ENCODE assay signal across 20 cellular contexts in the genomic region with DNA sequence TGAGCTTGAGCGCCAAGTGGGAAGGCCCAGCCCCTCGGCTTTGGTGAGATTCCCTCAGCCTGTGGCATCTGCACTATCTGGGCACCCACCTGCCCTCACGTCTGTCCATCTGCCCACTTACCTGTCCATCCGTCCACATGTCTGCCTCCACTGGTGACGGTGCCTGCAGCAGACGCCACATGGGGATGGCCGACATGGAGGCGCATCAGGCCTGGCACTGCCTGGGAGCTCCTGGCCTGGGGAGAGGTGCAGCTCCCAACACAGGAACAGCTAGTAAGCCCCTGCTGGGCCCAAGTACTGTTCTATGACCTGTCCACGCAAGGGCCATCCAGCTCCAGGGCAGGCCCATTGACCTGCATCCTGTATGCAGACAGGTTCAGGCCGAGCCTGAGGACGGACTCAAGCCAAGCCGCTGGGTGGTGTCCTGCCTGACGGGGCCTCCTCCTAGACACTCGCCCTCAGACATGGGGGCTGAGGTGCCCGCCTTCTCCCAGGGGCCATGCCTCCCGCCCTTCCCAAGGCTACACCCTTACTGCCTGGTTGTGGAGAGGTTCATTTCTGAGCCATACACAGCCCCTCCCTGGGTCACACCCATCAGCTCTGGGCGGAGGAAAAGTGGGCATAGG.
DNase-seq lines count a peak whose midpoint lies in the region; ATAC-seq and TF ChIP-seq lines count a peak whose summit lies in the region.
"Had no signal": no experiment of that assay in that cellular context is flagged by ENCODE, and none has a peak within 500 bp of the region (broad histone marks: within the 10 kb centered on the region; RNA-seq: fewer than 3 reads in every experiment).

No MANE protein-coding gene starts in this region.

- TF ChIP-seq POLR2A in suprapubic skin (IDR thresholded peaks at IDR 0.05) (no peak), gastroesophageal sphincter (IDR thresholded peaks at IDR 0.05) (no peak)

- H3K4me3 ChIP-seq in RWPE2 (ENCODE audit: severe bottlenecking) = no peak overlapping the region
- no peak overlapping the region for H3K4me3 ChIP-seq in left lung
- H3K4me3 ChIP-seq in suprapubic skin = no peak overlapping the region
- no peak overlapping the region for H3K4me3 ChIP-seq in gastroesophageal sphincter
- H3K4me3 ChIP-seq: adrenal gland, cardiac muscle cell, PC-9 had no signal

- TF ChIP-seq CTCF in RWPE2 (IDR thresholded peaks at IDR 0.05; ENCODE audit: poor library complexity, severe bottlenecking) (no peak), left lung (IDR thresholded peaks at IDR 0.05) (no peak), suprapubic skin (IDR thresholded peaks at IDR 0.05) (no peak), foreskin keratinocyte (conservative IDR thresholded peaks at IDR 0.05) (no peak), gastroesophageal sphincter (IDR thresholded peaks at IDR 0.05) (no peak)

- H3K9me3 ChIP-seq in RWPE2 (ENCODE audit: severe bottlenecking) = no peaks in the 10 kb centered on the region
- H3K9me3 ChIP-seq in left lung = no peaks in the 10 kb centered on the region
- no peaks in the 10 kb centered on the region for H3K9me3 ChIP-seq in suprapubic skin
- no peaks in the 10 kb centered on the region for H3K9me3 ChIP-seq in gastroesophageal sphincter
- H3K9me3 ChIP-seq: adrenal gland had no signal

- TF ChIP-seq EP300 in suprapubic skin (IDR thresholded peaks at IDR 0.05) (no peak), gastroesophageal sphincter (IDR thresholded peaks at IDR 0.05) (no peak)

- H3K27me3 Mint-ChIP-seq in activated T-cell treated with anti-CD3 and anti-CD28 coated beads, Interleukin-2, amount 50 U/mL, for 24 hours = no peaks in the 10 kb centered on the region
- no peaks in the 10 kb centered on the region for H3K27me3 Mint-ChIP-seq in activated T-cell treated with anti-CD3 and anti-CD28 coated beads, Interleukin-2, amount 50 U/mL, for 72 hours (ENCODE audit: low read depth)

- no peaks in the 10 kb centered on the region for H3K9me3 Mint-ChIP-seq in activated T-cell treated with anti-CD3 and anti-CD28 coated beads, Interleukin-2, amount 50 U/mL, for 24 hours
- no peaks in the 10 kb centered on the region for H3K9me3 Mint-ChIP-seq in activated T-cell treated with anti-CD3 and anti-CD28 coated beads, Interleukin-2, amount 50 U/mL, for 72 hours
- H3K9me3 Mint-ChIP-seq: activated CD4-positive, alpha-beta T cell treated with anti-CD3 and anti-CD28 coated beads, Interleukin-2, amount 10 ng/mL, durations not matched to agents 24 days and 14 days; activated T-cell treated with anti-CD3 and anti-CD28 coated beads, Interleukin-2, amount 50 U/mL, for 4 hours had no signal

- DNase-seq in activated T-cell treated with anti-CD3 and anti-CD28 coated beads, Interleukin-2, amount 50 U/mL, for 24 hours = peak; percentile 25
- no peak for DNase-seq in activated T-cell treated with anti-CD3 and anti-CD28 coated beads, Interleukin-2, amount 50 U/mL, for 72 hours
- DNase-seq in RWPE2 (ENCODE audit: low spot score) (peak; percentile 75), left lung (peak; percentile 25 to 78), suprapubic skin (ENCODE audit: low spot score in 2 of 2) (peak; percentile 56 to 77), KG1 (lab: John Stamatoyannopoulos, UW) (no peak), foreskin keratinocyte (no peak)
- DNase-seq: activated CD4-positive, alpha-beta T cell treated with anti-CD3 and anti-CD28 coated beads, Interleukin-2, amount 10 ng/mL, durations not matched to agents 24 days and 14 days; activated T-cell treated with anti-CD3 and anti-CD28 coated beads, Interleukin-2, amount 50 U/mL, for 4 hours; C1 segment of cervical spinal cord; HFFc6; hippocampal formation; NCI-H1436; NCI-H82; occipital lobe; PC-9 had no signal

- ATAC-seq in activated T-cell treated with anti-CD3 and anti-CD28 coated beads, Interleukin-2, amount 50 U/mL, for 72 hours (replicated peaks in 1 of 2) = no peak
- ATAC-seq in RWPE2 (ENCODE audit: low read depth) (no peak), left lung (no peak), foreskin keratinocyte (no peak), gastroesophageal sphincter (no peak)
- ATAC-seq: activated T-cell treated with anti-CD3 and anti-CD28 coated beads, Interleukin-2, amount 50 U/mL, for 4 hours; SK-N-SH treated with all-trans-retinoic acid at 6 μM for 48 hours had no signal

- 88% methylated on average over 13 of the region's 17 CpGs for WGBS in suprapubic skin
- WGBS in gastroesophageal sphincter (ENCODE audit: low coverage in 1 of 2), 2 donors = 92 to 100% methylated on average over 1 to 7 of the region's 17 CpGs

- peaks cover 35% of the 10 kb centered on the region for H3K4me1 Mint-ChIP-seq in activated T-cell treated with anti-CD3 and anti-CD28 coated beads, Interleukin-2, amount 50 U/mL, for 24 hours (ENCODE audit: low read depth)
- peaks cover 24% of the 10 kb centered on the region for H3K4me1 Mint-ChIP-seq in activated T-cell treated with anti-CD3 and anti-CD28 coated beads, Interleukin-2, amount 50 U/mL, for 72 hours (ENCODE audit: low read depth)

- H3K36me3 Mint-ChIP-seq in activated T-cell treated with anti-CD3 and anti-CD28 coated beads, Interleukin-2, amount 50 U/mL, for 24 hours (ENCODE audit: low read depth) = no peaks in the 10 kb centered on the region
- no peaks in the 10 kb centered on the region for H3K36me3 Mint-ChIP-seq in activated T-cell treated with anti-CD3 and anti-CD28 coated beads, Interleukin-2, amount 50 U/mL, for 72 hours (ENCODE audit: insufficient read depth in 2 of 2)

- H3K4me3 Mint-ChIP-seq in activated T-cell treated with anti-CD3 and anti-CD28 coated beads, Interleukin-2, amount 50 U/mL, for 24 hours = no peak overlapping the region
- H3K4me3 Mint-ChIP-seq in activated T-cell treated with anti-CD3 and anti-CD28 coated beads, Interleukin-2, amount 50 U/mL, for 72 hours = no peak overlapping the region
- H3K4me3 Mint-ChIP-seq: activated CD4-positive, alpha-beta T cell treated with anti-CD3 and anti-CD28 coated beads, Interleukin-2, amount 10 ng/mL, durations not matched to agents 24 days and 14 days; activated T-cell treated with anti-CD3 and anti-CD28 coated beads, Interleukin-2, amount 50 U/mL, for 4 hours; HFFc6 had no signal

- H3K4me1 ChIP-seq in RWPE2 (ENCODE audit: insufficient read depth, poor library complexity, severe bottlenecking) (no peaks in the 10 kb centered on the region), left lung (no peaks in the 10 kb centered on the region), suprapubic skin (peaks cover 10% of the 10 kb centered on the region), foreskin keratinocyte (no peaks in the 10 kb centered on the region), gastroesophageal sphincter (no peaks in the 10 kb centered on the region)
- H3K4me1 ChIP-seq: adrenal gland had no signal

- H3K36me3 ChIP-seq in RWPE2 (ENCODE audit: low read depth) (no peaks in the 10 kb centered on the region), left lung (no peaks in the 10 kb centered on the region), suprapubic skin (no peaks in the 10 kb centered on the region), gastroesophageal sphincter (no peaks in the 10 kb centered on the region)
- H3K36me3 ChIP-seq: adrenal gland, cardiac muscle cell had no signal

- H3K27me3 ChIP-seq in RWPE2 (ENCODE audit: insufficient read depth, poor library complexity, severe bottlenecking) = peaks cover 59% of the 10 kb centered on the region
- H3K27me3 ChIP-seq in left lung = peaks cover 0 to 19% of the 10 kb centered on the region in 2 donors
- peaks cover 17% of the 10 kb centered on the region for H3K27me3 ChIP-seq in suprapubic skin
- peaks cover 7% of the 10 kb centered on the region for H3K27me3 ChIP-seq in foreskin keratinocyte
- peaks cover 48% of the 10 kb centered on the region for H3K27me3 ChIP-seq in gastroesophageal sphincter
- H3K27me3 ChIP-seq: adrenal gland, cardiac muscle cell had no signal

- H3K27ac Mint-ChIP-seq in activated T-cell treated with anti-CD3 and anti-CD28 coated beads, Interleukin-2, amount 50 U/mL, for 24 hours = peak overlapping the region; percentile 40
- H3K27ac Mint-ChIP-seq in activated T-cell treated with anti-CD3 and anti-CD28 coated beads, Interleukin-2, amount 50 U/mL, for 72 hours = no peak overlapping the region
- H3K27ac Mint-ChIP-seq: activated CD4-positive, alpha-beta T cell treated with anti-CD3 and anti-CD28 coated beads, Interleukin-2, amount 10 ng/mL, durations not matched to agents 24 days and 14 days; HFFc6 had no signal

- H3K27ac ChIP-seq in RWPE2 (ENCODE audit: poor library complexity, severe bottlenecking) (no peak overlapping the region), left lung (no peak overlapping the region), suprapubic skin (no peak overlapping the region), foreskin keratinocyte (no peak overlapping the region), gastroesophageal sphincter (no peak overlapping the region)
- H3K27ac ChIP-seq: adrenal gland, cardiac muscle cell, PC-9 had no signal

- intact Hi-C loops in left lung (cut with DNase I) = no loop called here

Comparison
In these comparisons a context has a peak if more than half of its experiments do, and no peak if none do; other contexts are left out.
1. DNase-seq: peak in activated T-cell treated with anti-CD3 and anti-CD28 coated beads, Interleukin-2, amount 50 U/mL, for 24 hours (single experiment), RWPE2 (single experiment), left lung (2 of 2) and suprapubic skin (2 of 2); none in activated T-cell treated with anti-CD3 and anti-CD28 coated beads, Interleukin-2, amount 50 U/mL, for 72 hours (0 of 2), KG1 (single experiment) and foreskin keratinocyte (0 of 2).